1 cellular context compared by ENCODE assay signal in genomic region chr13:20127263-20127562, GRCh38.
TF ChIP-seq lines count a peak whose summit lies in the region.

No MANE protein-coding gene starts in this region.

TF ChIP-seq in GM23338, 12 proteins besides CTCF, POLR2A, EP300 and RAD21 (continued from another document):
- no peak for TF ChIP-seq ZNF462 (CRISPR knock-in tag; IDR thresholded peaks at IDR 0.05)
- TF ChIP-seq EZH2phosphoT487 (IDR thresholded peaks at IDR 0.05; ENCODE audit: unreplicated experiment) = no peak
